In genomic region chr1:160124709-160125478, GRCh38 we compare ENCODE assay signal across 10 cellular contexts. TPM values are rescaled to one million over a fixed set of nuclear protein-coding genes. Genes with fewer than 3 reads are reported as not detected.
DNase-seq lines count a peak whose midpoint lies in the region; ATAC-seq and TF ChIP-seq lines count a peak whose summit lies in the region.
"Had no signal": no experiment of that assay in that cellular context is flagged by ENCODE, and none has a peak within 500 bp of the region (broad histone marks: within the 10 kb centered on the region; RNA-seq: fewer than 3 reads in every experiment).

No MANE protein-coding gene starts in this region.

- H3K9ac ChIP-seq in subcutaneous abdominal adipose tissue (ENCODE audit: low read length in 5 of 5) = peak overlapping the region in 4 of 5 donors; percentile 4 to 40 (median 24)

- H3K4me1 Mint-ChIP-seq in mesothelial cell of epicardium = peaks cover 5% of the 10 kb centered on the region

- no peak for TF ChIP-seq CTCF in HFF-Myc (IDR thresholded peaks at IDR 0.05; ENCODE audit: low read depth, low read length, missing control alignments)
- TF ChIP-seq CTCF in WERI-Rb-1 (IDR thresholded peaks at IDR 0.05; ENCODE audit: low read depth, low read length) = 0 out of 2 replicates have a peak, but pooled peaks have one; percentile 2
- TF ChIP-seq CTCF in heart left ventricle (IDR thresholded peaks at IDR 0.05) = no peak
- no peak for TF ChIP-seq CTCF in mesothelial cell of epicardium (IDR thresholded peaks at IDR 0.05; ENCODE audit: unreplicated experiment)

- no peak overlapping the region for H3K27ac Mint-ChIP-seq in mesothelial cell of epicardium

- H3K36me3 ChIP-seq in WERI-Rb-1 (no peaks in the 10 kb centered on the region), heart left ventricle (peaks cover 0 to 90% (median 55%) of the 10 kb centered on the region in 9 donors), subcutaneous abdominal adipose tissue (ENCODE audit: control insufficient read depth in 5 of 5, insufficient read depth in 5 of 5, low read length in 5 of 5) (peaks cover 0 to 8% (median 0%) of the 10 kb centered on the region in 5 donors)

- WGBS in heart left ventricle, 4 donors = 50 to 63% (median 53%) methylated on average over 8 of the region's 8 CpGs

- no peaks in the 10 kb centered on the region for H3K9me3 ChIP-seq in WERI-Rb-1 (ENCODE audit: severe bottlenecking)
- no peaks in the 10 kb centered on the region for H3K9me3 ChIP-seq in heart left ventricle
- no peaks in the 10 kb centered on the region for H3K9me3 ChIP-seq in subcutaneous abdominal adipose tissue (ENCODE audit: control insufficient read depth in 5 of 5, low read length in 5 of 5)

- intact Hi-C loops in heart left ventricle (cut with DNase I) = no loop called here

- H3K4me3 Mint-ChIP-seq in mesothelial cell of epicardium = no peak overlapping the region
- H3K4me3 Mint-ChIP-seq: activated T-cell treated with anti-CD3 and anti-CD28 coated beads, Interleukin-2, amount 50 U/mL, for 4 hours had no signal

- no peaks in the 10 kb centered on the region for H3K9me3 Mint-ChIP-seq in mesothelial cell of epicardium
- H3K9me3 Mint-ChIP-seq: activated T-cell treated with anti-CD3 and anti-CD28 coated beads, Interleukin-2, amount 50 U/mL, for 4 hours had no signal

- no peak overlapping the region for H3K4me3 ChIP-seq in HFF-Myc (replicated peaks; ENCODE audit: low read depth, low read length)
- H3K4me3 ChIP-seq in WERI-Rb-1 (ENCODE audit: low read depth, low read length) = no peak overlapping the region
- no peak overlapping the region for H3K4me3 ChIP-seq in heart left ventricle
- H3K4me3 ChIP-seq in subcutaneous abdominal adipose tissue (ENCODE audit: low read depth in 1 of 5, low read length in 5 of 5) = no peak overlapping the region

- peaks cover 0 to 76% (median 31%) of the 10 kb centered on the region in 12 donors for H3K4me1 ChIP-seq in heart left ventricle
- H3K4me1 ChIP-seq in subcutaneous abdominal adipose tissue (ENCODE audit: control insufficient read depth in 5 of 5, insufficient read depth in 5 of 5, low read length in 5 of 5) = peaks cover 0 to 52% (median 32%) of the 10 kb centered on the region in 5 donors

- peak; percentile 24 for DNase-seq in HFF-Myc (ENCODE audit: extremely low read depth, low read depth)
- DNase-seq in WERI-Rb-1 = no peak
- peak in 1 of 5 donors; percentile 25 for DNase-seq in heart left ventricle
- no peak for DNase-seq in mesothelial cell of epicardium (ENCODE audit: low spot score in 2 of 2, unreplicated experiment in 2 of 2)
- no peak for DNase-seq in middle frontal gyrus (ENCODE audit: extremely low spot score, low spot score)
- DNase-seq: activated T-cell treated with anti-CD3 and anti-CD28 coated beads, Interleukin-2, amount 50 U/mL, for 4 hours; stimulated activated CD4-positive, alpha-beta T cell treated with anti-CD3 and anti-CD28 coated beads, Interleukin-4, amount 100 ng/mL, for 24 hours had no signal

- TF ChIP-seq POLR2A in heart left ventricle (IDR thresholded peaks at IDR 0.05) = no peak

- H3K27ac ChIP-seq in WERI-Rb-1 (no peak overlapping the region), heart left ventricle (peak overlapping the region in 11 of 12 donors; percentile 15 to 87 (median 69)), subcutaneous abdominal adipose tissue (ENCODE audit: low read depth, low read length) (peak overlapping the region; percentile 91)

- no peaks in the 10 kb centered on the region for H3K27me3 Mint-ChIP-seq in mesothelial cell of epicardium (ENCODE audit: low read depth)

- peak; percentile 33 to 85 (median 58) for ATAC-seq in heart left ventricle
- no peak for ATAC-seq in HG03108 (IDR thresholded peaks at IDR 0.05; ENCODE audit: unreplicated experiment)
- no peak for ATAC-seq in HG02623 (IDR thresholded peaks at IDR 0.05; ENCODE audit: unreplicated experiment)
- ATAC-seq: activated T-cell treated with anti-CD3 and anti-CD28 coated beads, Interleukin-2, amount 50 U/mL, for 4 hours had no signal

- H3K27me3 ChIP-seq in WERI-Rb-1 (ENCODE audit: insufficient read depth, low read depth, severe bottlenecking) (no peaks in the 10 kb centered on the region), heart left ventricle (no peaks in the 10 kb centered on the region), subcutaneous abdominal adipose tissue (ENCODE audit: control insufficient read depth in 5 of 5, insufficient read depth in 4 of 5, low read length in 5 of 5) (no peaks in the 10 kb centered on the region)

- no peaks in the 10 kb centered on the region for H3K36me3 Mint-ChIP-seq in mesothelial cell of epicardium

RNA-seq across cellular contexts. Expression of gene ATP1A2, which starts 9.3 kb away (rescaled TPM):
- total RNA-seq in heart left ventricle (100 to 1,000 TPM; 115 to 393 (median 280) TPM), mesothelial cell of epicardium (0.54 to 0.76 TPM (median 0.64 TPM) in 3 replicates)
- 10 to 100 TPM; 29.5 to 79.3 TPM for polyA plus RNA-seq in heart left ventricle
- total RNA-seq: activated T-cell treated with anti-CD3 and anti-CD28 coated beads, Interleukin-2, amount 50 U/mL, for 4 hours had no signal

RNA-seq across cellular contexts. Expression of gene IGSF8, which starts 26.5 kb away (rescaled TPM):
- 10 to 100 TPM; 23.1 to 49.3 (median 24.8) TPM for total RNA-seq in heart left ventricle
- 10 to 100 TPM; 15.0 to 30.3 TPM for polyA plus RNA-seq in heart left ventricle
- 32.3 to 36.3 TPM (median 33.2 TPM) in 3 replicates for total RNA-seq in mesothelial cell of epicardium

RNA-seq across cellular contexts. Expression of gene ATP1A4, which starts 26.5 kb away (rescaled TPM):
- total RNA-seq in heart left ventricle (1 to 10 TPM in 1 of 9 donors, under 1 TPM in 3, not detected in 5; 0.09 to 1.3 (median 0.29) TPM), mesothelial cell of epicardium (0.29 to 0.38 TPM (median 0.33 TPM) in 3 replicates)
- under 1 TPM in 1 of 2 donors, not detected in 1; 0.12 TPM for polyA plus RNA-seq in heart left ventricle
- total RNA-seq: activated T-cell treated with anti-CD3 and anti-CD28 coated beads, Interleukin-2, amount 50 U/mL, for 4 hours had no signal

RNA-seq across cellular contexts. Expression of gene KCNJ9, which starts 43.6 kb away (rescaled TPM):
- total RNA-seq in heart left ventricle (under 1 TPM in 2 of 9 donors, not detected in 7; 0.06 to 0.29 TPM), mesothelial cell of epicardium (0.07 to 0.09 TPM in 2 of 3 replicates, not detected in the other)
- under 1 TPM in 1 of 2 donors, not detected in 1; 0.08 TPM for polyA plus RNA-seq in heart left ventricle
- total RNA-seq: activated T-cell treated with anti-CD3 and anti-CD28 coated beads, Interleukin-2, amount 50 U/mL, for 4 hours had no signal

RNA-seq across cellular contexts. Expression of gene KCNJ10, which starts 54.9 kb away (rescaled TPM):
- total RNA-seq in heart left ventricle (1 to 10 TPM in 1 of 9 donors, under 1 TPM in 1, not detected in 7; 0.48 to 1.1 TPM), mesothelial cell of epicardium (0.14 to 0.27 TPM (median 0.22 TPM) in 3 replicates)
- under 1 TPM in 1 of 2 donors, not detected in 1; 0.08 TPM for polyA plus RNA-seq in heart left ventricle

Comparison
In these comparisons a context has a peak if more than half of its experiments do, and no peak if none do; other contexts are left out.
1. ATAC-seq: peak in heart left ventricle (4 of 4); none in HG03108 (single experiment) and HG02623 (single experiment).
2. RNA of gene ATP1A2, which starts 9.3 kb away (total RNA-seq): 115 to 393 TPM in heart left ventricle; 0.54 to 0.76 TPM in mesothelial cell of epicardium; every median in the first group is over 10 times any median in the second.